Comparison of ENCODE assay signal across 21 cellular contexts in the genomic region with DNA sequence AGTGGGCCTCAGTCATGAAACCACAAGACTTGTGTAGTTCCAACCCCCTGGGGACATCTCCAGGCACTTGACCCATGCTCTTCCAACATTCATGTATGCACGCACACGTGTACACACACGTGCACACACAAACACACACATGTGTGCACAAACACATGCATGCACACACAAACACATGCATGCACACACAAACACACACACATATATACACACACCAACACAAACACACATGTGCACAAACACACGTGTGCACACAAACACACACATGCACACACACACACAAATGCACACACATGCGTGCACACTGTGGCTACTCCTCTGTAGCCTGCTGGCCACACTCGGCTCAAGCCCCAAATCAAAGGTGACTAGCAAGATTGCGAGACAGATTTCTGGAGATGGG. TPM values are rescaled to one million over a fixed set of nuclear protein-coding genes. Genes with fewer than 3 reads are reported as not detected.
"Had no signal": no experiment of that assay in that cellular context is flagged by ENCODE, and none has a peak within 500 bp of the region (broad histone marks: within the 10 kb centered on the region; RNA-seq: fewer than 3 reads in every experiment).

No MANE protein-coding gene starts in this region.

- H3K4me1 ChIP-seq: SJCRH30 had no signal

- H3K4me3 ChIP-seq: SJCRH30, SK-N-MC had no signal

- H3K27ac ChIP-seq: SJCRH30, SK-N-MC had no signal

- FAIRE-seq: RCC 7860 had no signal

- DNase-seq: Kasumi-1, KG1, MM.1S, NCI-H1092 treated with DMSO at 0.1 percent for 48 hours, NCI-H1436, NCI-H187, NCI-H2029, NCI-H2081 treated with DMSO at 0.1 percent for 48 hours, NCI-H2171, NCI-H226, NCI-H446, NCI-H510A, NCI-H524 treated with DMSO at 0.1 percent for 48 hours, NCI-H69, NCI-H774, SHP77 treated with DMSO at 0.1 percent for 48 hours, SJCRH30 had no signal

- H3K36me3 ChIP-seq: SJCRH30 had no signal

- H3K27me3 ChIP-seq: SJCRH30 had no signal

- H3K9me3 ChIP-seq: SJCRH30 had no signal

- ATAC-seq: Right ventricle myocardium inferior had no signal

RNA-seq across cellular contexts. Expression of a gene that starts 22.8 kb away (rescaled TPM):
- total RNA-seq: SJCRH30 had no signal

RNA-seq across cellular contexts. Expression of a gene that starts 28.6 kb away (rescaled TPM):
- total RNA-seq: HT1080, Right ventricle myocardium inferior had no signal
